Comparison of ENCODE assay signal across 1 cellular context in the genomic region with DNA sequence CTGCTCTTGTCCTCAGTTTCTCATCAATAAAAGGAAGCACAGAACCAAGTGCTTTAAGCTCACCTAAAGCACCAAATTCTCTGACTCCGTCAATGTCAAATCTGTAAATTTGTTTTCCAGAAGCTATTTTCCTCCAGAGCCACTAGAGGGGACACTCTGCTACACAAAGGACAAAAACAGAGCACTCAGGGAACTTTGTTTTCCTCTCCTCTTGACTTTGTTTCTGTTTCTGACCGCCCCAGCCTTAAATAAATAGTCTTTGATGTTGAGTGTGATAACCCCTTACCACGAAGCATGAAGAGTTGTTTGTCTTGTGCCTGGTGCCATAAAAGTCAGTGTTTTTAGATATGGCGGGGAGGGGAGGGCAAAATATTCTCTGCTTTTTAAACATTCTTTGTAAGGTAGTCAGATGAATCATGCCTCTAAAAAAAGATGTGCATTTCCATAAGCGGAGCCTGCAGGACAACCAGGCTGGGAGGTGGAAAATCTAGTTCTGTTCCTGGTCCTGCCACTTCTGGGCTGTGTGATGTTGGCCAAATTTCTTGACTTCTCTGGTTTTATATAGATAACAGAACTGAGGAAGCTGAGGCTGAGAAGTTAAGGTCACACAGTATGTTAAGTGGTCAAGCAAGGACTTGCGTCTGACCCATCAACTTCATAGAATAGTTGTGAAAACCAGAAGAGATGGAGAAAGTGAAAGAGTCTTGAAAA.
TF ChIP-seq lines count a peak whose summit lies in the region.

No MANE protein-coding gene starts in this region.

TF ChIP-seq in HepG2, 621 proteins besides CTCF, POLR2A, EP300 and RAD21 (continued from another document and continues in another):
- TF ChIP-seq REPIN1 (CRISPR knock-in tag; IDR thresholded peaks at IDR 0.05; ENCODE audit: borderline replicate concordance, low read depth) (peak; percentile 36; the same call in 1 of the 2 replicates), CC2D1A (CRISPR knock-in tag; IDR thresholded peaks at IDR 0.05) (0 out of 2 replicates have a peak, but pooled peaks have one; percentile 68), KLF16 (CRISPR knock-in tag; IDR thresholded peaks at IDR 0.05) (peak in 1 of 2 experiments; percentile 88; a peak in 2 of 4 replicates), NKX3-1 (CRISPR knock-in tag; IDR thresholded peaks at IDR 0.05) (peak; percentile 75; the same call in 1 of the 2 replicates), THAP11 (CRISPR knock-in tag; IDR thresholded peaks at IDR 0.05) (peak; percentile 85), SSRP1 (CRISPR knock-in tag; IDR thresholded peaks at IDR 0.05) (0 out of 2 replicates have a peak, but pooled peaks have one; percentile 20), DNMT1 (CRISPR knock-in tag; IDR thresholded peaks at IDR 0.05) (no peak), ZNF761 (CRISPR knock-in tag; conservative IDR thresholded peaks at IDR 0.05) (no peak), ZBTB34 (CRISPR knock-in tag; IDR thresholded peaks at IDR 0.05) (peak; percentile 91; the same call in 1 of the 2 replicates), SMAD1 (CRISPR knock-in tag; IDR thresholded peaks at IDR 0.05; ENCODE audit: borderline replicate concordance, low read depth) (no peak), SAP130 (CRISPR knock-in tag; IDR thresholded peaks at IDR 0.05; ENCODE audit: low read depth) (peak; percentile 90), ZMYM3 (CRISPR knock-in tag; IDR thresholded peaks at IDR 0.05) (peak; percentile 99), DMAP1 (CRISPR knock-in tag; IDR thresholded peaks at IDR 0.05) (peak; percentile 47; the same call in 1 of the 2 replicates), PPARG (CRISPR knock-in tag; conservative IDR thresholded peaks at IDR 0.05) (peak; percentile 83), HMGXB4 (CRISPR knock-in tag; IDR thresholded peaks at IDR 0.05; ENCODE audit: borderline replicate concordance in 1 of 2, low read depth in 1 of 2) (peak in 1 of 2 experiments; percentile 84; a peak in 2 of 4 replicates), ZNF770 (CRISPR knock-in tag; IDR thresholded peaks at IDR 0.05) (peak; percentile 19; the same call in 1 of the 2 replicates), SOX13 (IDR thresholded peaks at IDR 0.05) (peak; percentile 76), SOX13 (CRISPR knock-in tag; conservative IDR thresholded peaks at IDR 0.05 in 1 of 2, IDR thresholded peaks at IDR 0.05 in 1 of 2) (peak in 1 of 2 experiments; percentile 93; a peak in 2 of 4 replicates), KDM5A (IDR thresholded peaks at IDR 0.05; ENCODE audit: borderline replicate concordance, low read length) (no peak), ZNF362 (CRISPR knock-in tag; IDR thresholded peaks at IDR 0.05; ENCODE audit: borderline replicate concordance) (peak; percentile 60; the same call in 1 of the 2 replicates), TCF7 (IDR thresholded peaks at IDR 0.05; ENCODE audit: low read depth) (peak; percentile 94)
- TF ChIP-seq, protein P1, sequence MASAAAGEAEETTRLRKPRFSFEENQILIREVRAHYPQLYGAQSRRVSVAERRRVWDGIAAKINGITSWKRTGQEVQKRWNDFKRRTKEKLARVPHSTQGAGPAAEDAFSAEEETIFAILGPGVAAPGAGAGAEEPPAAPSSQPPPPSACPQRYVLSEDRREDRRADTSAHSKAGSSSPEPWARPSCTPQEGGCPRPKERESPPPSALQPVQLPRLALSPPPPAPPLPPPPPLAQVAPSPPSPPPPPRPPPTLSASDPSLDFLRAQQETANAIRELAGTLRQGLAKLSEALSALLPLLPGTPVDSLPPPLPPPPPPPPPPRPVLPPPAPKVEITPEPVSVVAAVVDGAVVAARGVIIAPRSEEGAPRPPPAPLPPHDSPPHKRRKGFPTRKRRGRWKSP (CRISPR knock-in tag; IDR thresholded peaks at IDR 0.05), result peak; percentile 69; the same call in 1 of the 2 replicates
- TF ChIP-seq, protein P2, sequence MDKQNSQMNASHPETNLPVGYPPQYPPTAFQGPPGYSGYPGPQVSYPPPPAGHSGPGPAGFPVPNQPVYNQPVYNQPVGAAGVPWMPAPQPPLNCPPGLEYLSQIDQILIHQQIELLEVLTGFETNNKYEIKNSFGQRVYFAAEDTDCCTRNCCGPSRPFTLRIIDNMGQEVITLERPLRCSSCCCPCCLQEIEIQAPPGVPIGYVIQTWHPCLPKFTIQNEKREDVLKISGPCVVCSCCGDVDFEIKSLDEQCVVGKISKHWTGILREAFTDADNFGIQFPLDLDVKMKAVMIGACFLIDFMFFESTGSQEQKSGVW (CRISPR knock-in tag; IDR thresholded peaks at IDR 0.05; ENCODE audit: borderline replicate concordance), result no peak
- TF ChIP-seq, protein P3, sequence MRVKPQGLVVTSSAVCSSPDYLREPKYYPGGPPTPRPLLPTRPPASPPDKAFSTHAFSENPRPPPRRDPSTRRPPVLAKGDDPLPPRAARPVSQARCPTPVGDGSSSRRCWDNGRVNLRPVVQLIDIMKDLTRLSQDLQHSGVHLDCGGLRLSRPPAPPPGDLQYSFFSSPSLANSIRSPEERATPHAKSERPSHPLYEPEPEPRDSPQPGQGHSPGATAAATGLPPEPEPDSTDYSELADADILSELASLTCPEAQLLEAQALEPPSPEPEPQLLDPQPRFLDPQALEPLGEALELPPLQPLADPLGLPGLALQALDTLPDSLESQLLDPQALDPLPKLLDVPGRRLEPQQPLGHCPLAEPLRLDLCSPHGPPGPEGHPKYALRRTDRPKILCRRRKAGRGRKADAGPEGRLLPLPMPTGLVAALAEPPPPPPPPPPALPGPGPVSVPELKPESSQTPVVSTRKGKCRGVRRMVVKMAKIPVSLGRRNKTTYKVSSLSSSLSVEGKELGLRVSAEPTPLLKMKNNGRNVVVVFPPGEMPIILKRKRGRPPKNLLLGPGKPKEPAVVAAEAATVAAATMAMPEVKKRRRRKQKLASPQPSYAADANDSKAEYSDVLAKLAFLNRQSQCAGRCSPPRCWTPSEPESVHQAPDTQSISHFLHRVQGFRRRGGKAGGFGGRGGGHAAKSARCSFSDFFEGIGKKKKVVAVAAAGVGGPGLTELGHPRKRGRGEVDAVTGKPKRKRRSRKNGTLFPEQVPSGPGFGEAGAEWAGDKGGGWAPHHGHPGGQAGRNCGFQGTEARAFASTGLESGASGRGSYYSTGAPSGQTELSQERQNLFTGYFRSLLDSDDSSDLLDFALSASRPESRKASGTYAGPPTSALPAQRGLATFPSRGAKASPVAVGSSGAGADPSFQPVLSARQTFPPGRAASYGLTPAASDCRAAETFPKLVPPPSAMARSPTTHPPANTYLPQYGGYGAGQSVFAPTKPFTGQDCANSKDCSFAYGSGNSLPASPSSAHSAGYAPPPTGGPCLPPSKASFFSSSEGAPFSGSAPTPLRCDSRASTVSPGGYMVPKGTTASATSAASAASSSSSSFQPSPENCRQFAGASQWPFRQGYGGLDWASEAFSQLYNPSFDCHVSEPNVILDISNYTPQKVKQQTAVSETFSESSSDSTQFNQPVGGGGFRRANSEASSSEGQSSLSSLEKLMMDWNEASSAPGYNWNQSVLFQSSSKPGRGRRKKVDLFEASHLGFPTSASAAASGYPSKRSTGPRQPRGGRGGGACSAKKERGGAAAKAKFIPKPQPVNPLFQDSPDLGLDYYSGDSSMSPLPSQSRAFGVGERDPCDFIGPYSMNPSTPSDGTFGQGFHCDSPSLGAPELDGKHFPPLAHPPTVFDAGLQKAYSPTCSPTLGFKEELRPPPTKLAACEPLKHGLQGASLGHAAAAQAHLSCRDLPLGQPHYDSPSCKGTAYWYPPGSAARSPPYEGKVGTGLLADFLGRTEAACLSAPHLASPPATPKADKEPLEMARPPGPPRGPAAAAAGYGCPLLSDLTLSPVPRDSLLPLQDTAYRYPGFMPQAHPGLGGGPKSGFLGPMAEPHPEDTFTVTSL (CRISPR knock-in tag; IDR thresholded peaks at IDR 0.05; ENCODE audit: borderline replicate concordance), result peak; percentile 78; the same call in 1 of the 2 replicates
- TF ChIP-seq, protein P4, sequence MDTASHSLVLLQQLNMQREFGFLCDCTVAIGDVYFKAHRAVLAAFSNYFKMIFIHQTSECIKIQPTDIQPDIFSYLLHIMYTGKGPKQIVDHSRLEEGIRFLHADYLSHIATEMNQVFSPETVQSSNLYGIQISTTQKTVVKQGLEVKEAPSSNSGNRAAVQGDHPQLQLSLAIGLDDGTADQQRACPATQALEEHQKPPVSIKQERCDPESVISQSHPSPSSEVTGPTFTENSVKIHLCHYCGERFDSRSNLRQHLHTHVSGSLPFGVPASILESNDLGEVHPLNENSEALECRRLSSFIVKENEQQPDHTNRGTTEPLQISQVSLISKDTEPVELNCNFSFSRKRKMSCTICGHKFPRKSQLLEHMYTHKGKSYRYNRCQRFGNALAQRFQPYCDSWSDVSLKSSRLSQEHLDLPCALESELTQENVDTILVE (CRISPR knock-in tag; IDR thresholded peaks at IDR 0.05), result peak; percentile 52; the same call in 1 of the 2 replicates
- TF ChIP-seq, protein P5, sequence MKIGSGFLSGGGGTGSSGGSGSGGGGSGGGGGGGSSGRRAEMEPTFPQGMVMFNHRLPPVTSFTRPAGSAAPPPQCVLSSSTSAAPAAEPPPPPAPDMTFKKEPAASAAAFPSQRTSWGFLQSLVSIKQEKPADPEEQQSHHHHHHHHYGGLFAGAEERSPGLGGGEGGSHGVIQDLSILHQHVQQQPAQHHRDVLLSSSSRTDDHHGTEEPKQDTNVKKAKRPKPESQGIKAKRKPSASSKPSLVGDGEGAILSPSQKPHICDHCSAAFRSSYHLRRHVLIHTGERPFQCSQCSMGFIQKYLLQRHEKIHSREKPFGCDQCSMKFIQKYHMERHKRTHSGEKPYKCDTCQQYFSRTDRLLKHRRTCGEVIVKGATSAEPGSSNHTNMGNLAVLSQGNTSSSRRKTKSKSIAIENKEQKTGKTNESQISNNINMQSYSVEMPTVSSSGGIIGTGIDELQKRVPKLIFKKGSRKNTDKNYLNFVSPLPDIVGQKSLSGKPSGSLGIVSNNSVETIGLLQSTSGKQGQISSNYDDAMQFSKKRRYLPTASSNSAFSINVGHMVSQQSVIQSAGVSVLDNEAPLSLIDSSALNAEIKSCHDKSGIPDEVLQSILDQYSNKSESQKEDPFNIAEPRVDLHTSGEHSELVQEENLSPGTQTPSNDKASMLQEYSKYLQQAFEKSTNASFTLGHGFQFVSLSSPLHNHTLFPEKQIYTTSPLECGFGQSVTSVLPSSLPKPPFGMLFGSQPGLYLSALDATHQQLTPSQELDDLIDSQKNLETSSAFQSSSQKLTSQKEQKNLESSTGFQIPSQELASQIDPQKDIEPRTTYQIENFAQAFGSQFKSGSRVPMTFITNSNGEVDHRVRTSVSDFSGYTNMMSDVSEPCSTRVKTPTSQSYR (CRISPR knock-in tag; IDR thresholded peaks at IDR 0.05; ENCODE audit: borderline replicate concordance), result peak; percentile 28; the same call in 1 of the 2 replicates
